37 cellular contexts compared by ENCODE assay signal in genomic region chr16:84232060-84232459, GRCh38. TPM values are rescaled to one million over a fixed set of nuclear protein-coding genes. Genes with fewer than 3 reads are reported as not detected.
"Had no signal": no experiment of that assay in that cellular context is flagged by ENCODE, and none has a peak within 500 bp of the region (broad histone marks: within the 10 kb centered on the region; RNA-seq: fewer than 3 reads in every experiment).

No MANE protein-coding gene starts in this region.

- H3K9me3 Mint-ChIP-seq: naive B cell; natural killer cell treated with Interleukin-12 subunit alpha and Interleukin-12 subunit beta and Interleukin-15 and Interleukin-18, amount 100 ng/mL, for 72 hours; neural progenitor cell; stimulated activated effector memory CD8-positive, alpha-beta T cell treated with anti-CD3 and anti-CD28 coated beads, Interleukin-12 subunit alpha, Interleukin-12 subunit beta, amount 100 ng/mL, for 72 hours; stimulated activated naive CD8-positive, alpha-beta T cell treated with anti-CD3 and anti-CD28 coated beads, Interleukin-15, Interleukin-2, amounts not matched to agents 100 ng/mL and 50 ng/mL, for 24 hours had no signal

- FAIRE-seq: urothelium cell line had no signal

- H3K36me3 ChIP-seq: neural progenitor cell, neutrophil, ovary, right lobe of liver, spleen, stomach, thoracic aorta, thyroid gland, tibial nerve, upper lobe of left lung, vagina had no signal

- H3K4me3 ChIP-seq: neural progenitor cell, ovary, psoas muscle, right lobe of liver, skin epidermis, smooth muscle cell, spleen, stomach, thoracic aorta, thyroid gland, tibial nerve, upper lobe of left lung, vagina had no signal

- H3K4me2 ChIP-seq: neural progenitor cell, smooth muscle cell had no signal

- H3K27me3 ChIP-seq: neural progenitor cell, ovary, right lobe of liver, thyroid gland, tibial nerve, upper lobe of left lung, vagina had no signal

- H3K27ac Mint-ChIP-seq: naive B cell; naive thymus-derived CD8-positive, alpha-beta T cell; natural killer cell treated with Interleukin-12 subunit alpha and Interleukin-12 subunit beta and Interleukin-15 and Interleukin-18, amount 100 ng/mL, for 72 hours; neural progenitor cell; progenitor cell of endocrine pancreas; stimulated activated effector memory CD8-positive, alpha-beta T cell treated with anti-CD3 and anti-CD28 coated beads, Interleukin-12 subunit alpha, Interleukin-12 subunit beta, amount 100 ng/mL, for 72 hours; stimulated activated naive B cell treated with anti-CD40 and anti-IgM and Interleukin-4, amounts not matched to agents 10 μg/mL and 1 μg/mL and 100 μg/mL, for 72 hours; stimulated activated naive CD8-positive, alpha-beta T cell treated with anti-CD3 and anti-CD28 coated beads, Interleukin-15, Interleukin-2, amounts not matched to agents 100 ng/mL and 50 ng/mL, for 24 hours had no signal

- ATAC-seq: naive thymus-derived CD8-positive, alpha-beta T cell; psoas muscle; right cardiac atrium; right lobe of liver; stimulated activated effector memory CD8-positive, alpha-beta T cell treated with anti-CD3 and anti-CD28 coated beads, Interleukin-12 subunit alpha, Interleukin-12 subunit beta, amount 100 ng/mL, for 72 hours; stimulated activated naive B cell treated with anti-CD40 and anti-IgM and Interleukin-4, amounts not matched to agents 10 μg/mL and 1 μg/mL and 100 μg/mL, for 72 hours had no signal

- H3K4me1 ChIP-seq: neural progenitor cell, parathyroid adenoma, right lobe of liver had no signal

- H3K9ac ChIP-seq: neural progenitor cell, parathyroid adenoma had no signal

- H3K27ac ChIP-seq: neural progenitor cell, neutrophil, ovary, parathyroid adenoma, psoas muscle, right lobe of liver, skin epidermis, spleen, stomach, thoracic aorta, thyroid gland, tibial nerve, upper lobe of left lung, vagina had no signal

- H3K9me3 ChIP-seq: neutrophil, ovary, psoas muscle, right lobe of liver, spleen, stomach, thoracic aorta, thyroid gland, tibial nerve, upper lobe of left lung, vagina had no signal

- H3K4me3 Mint-ChIP-seq: naive B cell; naive thymus-derived CD8-positive, alpha-beta T cell; natural killer cell treated with Interleukin-12 subunit alpha and Interleukin-12 subunit beta and Interleukin-15 and Interleukin-18, amount 100 ng/mL, for 72 hours; neural progenitor cell; stimulated activated effector memory CD8-positive, alpha-beta T cell treated with anti-CD3 and anti-CD28 coated beads, Interleukin-12 subunit alpha, Interleukin-12 subunit beta, amount 100 ng/mL, for 72 hours; stimulated activated naive B cell treated with anti-CD40 and anti-IgM and Interleukin-4, amounts not matched to agents 10 μg/mL and 1 μg/mL and 100 μg/mL, for 72 hours; stimulated activated naive CD8-positive, alpha-beta T cell treated with anti-CD3 and anti-CD28 coated beads, Interleukin-15, Interleukin-2, amounts not matched to agents 100 ng/mL and 50 ng/mL, for 24 hours had no signal

- H3K36me3 Mint-ChIP-seq: naive B cell; naive thymus-derived CD8-positive, alpha-beta T cell; natural killer cell treated with Interleukin-12 subunit alpha and Interleukin-12 subunit beta and Interleukin-15 and Interleukin-18, amount 100 ng/mL, for 72 hours; neural progenitor cell; stimulated activated effector memory CD8-positive, alpha-beta T cell treated with anti-CD3 and anti-CD28 coated beads, Interleukin-12 subunit alpha, Interleukin-12 subunit beta, amount 100 ng/mL, for 72 hours; stimulated activated naive B cell treated with anti-CD40 and anti-IgM and Interleukin-4, amounts not matched to agents 10 μg/mL and 1 μg/mL and 100 μg/mL, for 72 hours had no signal

- H3K4me1 Mint-ChIP-seq: naive B cell; naive thymus-derived CD8-positive, alpha-beta T cell; stimulated activated effector memory CD8-positive, alpha-beta T cell treated with anti-CD3 and anti-CD28 coated beads, Interleukin-12 subunit alpha, Interleukin-12 subunit beta, amount 100 ng/mL, for 72 hours had no signal

- H3K79me2 ChIP-seq: parathyroid adenoma had no signal

- H2AFZ ChIP-seq: neural progenitor cell, parathyroid adenoma had no signal

- DNase-seq: naive B cell; naive thymus-derived CD8-positive, alpha-beta T cell; nucleus accumbens; ovary; psoas muscle; right cardiac atrium; right lobe of liver; spleen; stimulated activated CD4-positive, alpha-beta T cell treated with anti-CD3 and anti-CD28 coated beads, Interleukin-12 subunit alpha, Interleukin-12 subunit beta, amount 100 ng/mL, for 4 hours; stimulated activated CD4-positive, alpha-beta T cell treated with anti-CD3 and anti-CD28 coated beads, Interleukin-2, amount 100 ng/mL, for 24 hours; stimulated activated CD4-positive, alpha-beta T cell treated with anti-CD3 and anti-CD28 coated beads, Interleukin-2, amount 100 ng/mL, for 48 hours; stimulated activated CD4-positive, alpha-beta T cell treated with anti-CD3 and anti-CD28 coated beads, Interleukin-4, amount 100 ng/mL, for 24 hours; stimulated activated naive B cell treated with anti-CD40 and anti-IgM and Interleukin-4, amounts not matched to agents 10 μg/mL and 1 μg/mL and 100 μg/mL, for 72 hours; stimulated activated naive CD4-positive, alpha-beta T cell treated with Interleukin-2 at 50 U/mL for 16 hours; stomach; thyroid gland; trophoblast cell; upper lobe of left lung had no signal

RNA-seq across cellular contexts. Expression of gene KCNG4, which starts 7.8 kb away (rescaled TPM):
- total RNA-seq: naive thymus-derived CD8-positive, alpha-beta T cell; natural killer cell treated with Interleukin-12 subunit alpha and Interleukin-12 subunit beta and Interleukin-15 and Interleukin-18, amount 100 ng/mL, for 72 hours; omental fat pad; ovary; progenitor cell of endocrine pancreas; renal cortical epithelial cell; right cardiac atrium; right lobe of liver; smooth muscle cell; spleen; stomach; subcutaneous adipose tissue; temporal lobe; thoracic aorta; thyroid gland; upper lobe of left lung; ureter; vagina had no signal
- polyA plus RNA-seq: naive thymus-derived CD8-positive, alpha-beta T cell; neural cell; ovary; right cardiac atrium; smooth muscle cell; spleen; stomach had no signal

RNA-seq across cellular contexts. Expression of gene ADAD2, which starts 41.1 kb away (rescaled TPM):
- total RNA-seq: naive thymus-derived CD8-positive, alpha-beta T cell; natural killer cell treated with Interleukin-12 subunit alpha and Interleukin-12 subunit beta and Interleukin-15 and Interleukin-18, amount 100 ng/mL, for 72 hours; progenitor cell of endocrine pancreas; psoas muscle; renal cortical epithelial cell; smooth muscle cell; temporal lobe; thoracic aorta; vagina had no signal
- polyA plus RNA-seq: neural cell, smooth muscle cell had no signal
